14 cellular contexts compared by ENCODE assay signal in the genomic region with DNA sequence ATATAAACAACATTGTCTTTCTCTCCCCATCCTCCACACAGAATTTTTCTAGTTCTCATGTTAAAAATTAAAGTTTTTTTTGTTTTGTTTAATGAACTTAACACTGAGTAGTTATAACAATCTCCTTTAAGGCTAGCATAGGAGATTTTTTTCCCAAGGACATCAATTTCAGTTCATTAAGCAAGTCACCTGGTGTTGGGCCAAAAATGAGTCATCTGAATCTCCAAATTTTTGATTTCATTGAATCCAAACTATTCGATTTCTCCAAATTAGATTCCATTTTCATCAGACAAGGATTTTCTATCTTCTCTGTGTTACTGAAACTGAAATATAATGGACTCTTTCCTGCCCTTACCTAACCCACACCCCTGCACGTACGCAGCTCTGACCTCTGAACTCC.
DNase-seq lines count a peak whose midpoint lies in the region; TF ChIP-seq lines count a peak whose summit lies in the region.
"Had no signal": no experiment of that assay in that cellular context is flagged by ENCODE, and none has a peak within 500 bp of the region (broad histone marks: within the 10 kb centered on the region; RNA-seq: fewer than 3 reads in every experiment).

No MANE protein-coding gene starts in this region.

- no peak overlapping the region for H3K9ac ChIP-seq in adipocyte (ENCODE audit: low read length)
- H3K9ac ChIP-seq: BLaER1 treated with 17β-estradiol and CSF1 and Interleukin-3, amounts not matched to agents 10 nM and 100 nM had no signal

- H3K27me3 ChIP-seq in adipocyte (replicated peaks; ENCODE audit: control insufficient read depth, insufficient read depth, low read length) = no peaks in the 10 kb centered on the region
- H3K27me3 ChIP-seq: BLaER1 treated with 17β-estradiol and CSF1 and Interleukin-3, amounts not matched to agents 10 nM and 100 nM had no signal

- no peak for TF ChIP-seq CTCF in AG10803 (conservative IDR thresholded peaks at IDR 0.05; ENCODE audit: low read length)

- peak; percentile 37 for DNase-seq in AG10803 (ENCODE audit: low read depth)
- DNase-seq in adipocyte (ENCODE audit: low read depth) = no peak
- peak; percentile 18 for DNase-seq in fibroblast of gingiva (ENCODE audit: low read depth)
- peak; percentile 12 for DNase-seq in fibroblast of the conjunctiva (ENCODE audit: low read depth)
- DNase-seq in foreskin melanocyte = no peak
- DNase-seq in retina = no peak
- DNase-seq in NCI-H128 (lab: John Stamatoyannopoulos, UW; ENCODE audit: unreplicated experiment) = no peak
- DNase-seq: 8988T; CD4-positive, CD25-positive, alpha-beta regulatory T cell; DMS53; GF-D8; H7 had no signal

- H3K4me3 ChIP-seq in AG10803 (ENCODE audit: low read length) (no peak overlapping the region), adipocyte (ENCODE audit: low read length) (peak overlapping the region; percentile 38)
- H3K4me3 ChIP-seq: BLaER1 treated with 17β-estradiol and CSF1 and Interleukin-3, amounts not matched to agents 10 nM and 100 nM; GM23338 had no signal

- no peaks in the 10 kb centered on the region for H3K36me3 ChIP-seq in adipocyte (ENCODE audit: control insufficient read depth, insufficient read depth, low read length, severe bottlenecking)
- H3K36me3 ChIP-seq: BLaER1 treated with 17β-estradiol and CSF1 and Interleukin-3, amounts not matched to agents 10 nM and 100 nM had no signal

- no peaks in the 10 kb centered on the region for H3K9me3 ChIP-seq in adipocyte (ENCODE audit: control insufficient read depth, low read length)
- H3K9me3 ChIP-seq: BLaER1 treated with 17β-estradiol and CSF1 and Interleukin-3, amounts not matched to agents 10 nM and 100 nM had no signal

- peaks cover 14% of the 10 kb centered on the region for H3K4me1 ChIP-seq in adipocyte (ENCODE audit: control insufficient read depth, insufficient read depth, low read length)

Comparison
In these comparisons a context has a peak if more than half of its experiments do, and no peak if none do; other contexts are left out.
1. DNase-seq: peak in AG10803 (single experiment), fibroblast of gingiva (single experiment) and fibroblast of the conjunctiva (single experiment); none in adipocyte (single experiment), foreskin melanocyte (single experiment), retina (single experiment) and NCI-H128 (single experiment).